Comparison of ENCODE assay signal across 9 cellular contexts in the genomic region with DNA sequence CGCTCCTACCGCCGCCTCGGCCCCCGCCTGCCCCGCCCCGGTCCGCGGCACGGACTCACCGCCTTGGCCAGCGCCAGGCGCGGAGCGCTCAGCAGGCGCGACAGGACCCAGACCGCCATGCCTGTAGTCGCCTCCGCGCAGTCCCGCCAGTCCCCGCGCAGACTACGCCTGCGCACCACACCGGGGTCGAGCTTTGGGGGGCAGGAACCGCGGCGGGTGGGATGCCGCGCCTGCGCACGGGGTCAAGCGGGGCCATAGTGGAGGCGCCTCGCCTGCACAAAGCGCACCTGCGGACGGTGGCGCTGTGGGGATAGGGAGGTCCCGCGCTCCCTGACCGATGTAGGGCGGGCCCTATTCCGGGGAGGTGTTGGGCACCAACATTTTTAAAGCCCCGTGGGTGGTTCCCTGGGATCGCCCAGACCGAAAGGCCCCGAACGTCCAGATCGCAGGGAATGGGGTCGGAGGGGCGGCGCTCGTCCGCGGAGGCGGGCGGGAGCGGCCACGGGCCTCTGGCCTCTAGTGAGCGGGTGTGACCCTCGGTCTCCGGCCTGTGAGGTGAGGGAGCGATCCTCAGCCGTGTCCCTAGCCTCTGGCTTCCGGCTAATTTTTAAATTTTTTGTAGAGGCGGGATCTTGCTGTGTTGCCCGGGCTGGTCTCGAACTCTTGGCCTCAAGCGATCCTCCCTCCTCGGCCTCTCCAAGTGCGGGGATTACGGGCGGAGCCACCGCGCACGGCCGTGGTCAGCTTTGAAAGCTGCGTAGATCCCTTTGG.
A peak's percentile ranks its signal among the peaks of the same experiment; 100 is the strongest.
DNase-seq lines count a peak whose midpoint lies in the region; ATAC-seq and TF ChIP-seq lines count a peak whose summit lies in the region.
"Had no signal": no experiment of that assay in that cellular context is flagged by ENCODE, and none has a peak within 500 bp of the region (broad histone marks: within the 10 kb centered on the region; RNA-seq: fewer than 3 reads in every experiment).

No MANE protein-coding gene starts in this region.

- H3K4me1 ChIP-seq in Karpas-422 (ENCODE audit: low read length), result peaks cover 12% of the 10 kb centered on the region

- H3K27ac Mint-ChIP-seq in activated B cell treated with CpG ODN at 0.5 μM for 24 hours, result peak overlapping the region; percentile 56

- no peaks in the 10 kb centered on the region for H3K27me3 ChIP-seq in Karpas-422 (ENCODE audit: low read length)

- DNase-seq in Daoy (ENCODE audit: low read depth) (peak; percentile 93), Karpas-422 (peak; percentile 98), activated B cell treated with CpG ODN at 0.5 μM for 24 hours (peak; percentile 81), cerebellum (ENCODE audit: low spot score) (peak; percentile 78), left colon (peak; percentile 79 to 90)
- peak; percentile 64 for DNase-seq in stimulated activated CD4-positive, alpha-beta T cell treated with anti-CD3 and anti-CD28 coated beads, Interleukin-1b, Interleukin-23, amount 100 ng/mL, for 48 hours
- DNase-seq in central memory CD4-positive, alpha-beta T cell, result no peak

- POLR2A ChIA-PET in activated B cell treated with CpG ODN at 0.5 μM for 24 hours (lab: Charles Lee), result interaction anchor here (0.6 to 1.9 kb wide), 14 partner anchors 40 to 972 kb away, joined by 3 to 9 read pairs (median 4); a partner anchor contains a TSS

- no peaks in the 10 kb centered on the region for H3K27me3 Mint-ChIP-seq in activated B cell treated with CpG ODN at 0.5 μM for 24 hours

- H3K27ac ChIP-seq in Karpas-422 (ENCODE audit: low read length), result peak overlapping the region; percentile 22; the same call in 1 of the 2 replicates
- H3K27ac ChIP-seq: neutrophil had no signal

- H3K4me1 Mint-ChIP-seq in activated B cell treated with CpG ODN at 0.5 μM for 24 hours, result peaks cover 19% of the 10 kb centered on the region

- no peak for TF ChIP-seq CTCF in activated B cell treated with CpG ODN at 0.5 μM for 24 hours (IDR thresholded peaks at IDR 0.05)

- H3K9me3 ChIP-seq in Karpas-422 (ENCODE audit: low read length), result no peaks in the 10 kb centered on the region
- H3K9me3 ChIP-seq: neutrophil had no signal

- peaks cover 20% of the 10 kb centered on the region for H3K36me3 Mint-ChIP-seq in activated B cell treated with CpG ODN at 0.5 μM for 24 hours (ENCODE audit: low read depth)

- intact Hi-C loops in activated B cell treated with CpG ODN at 0.5 μM for 24 hours (cut with micrococcal nuclease) (loop anchor here (1.0 to 10.0 kb wide), 7 partner anchors 47 to 1360 kb away; a partner anchor contains a TSS), left colon (cut with DNase I, micrococcal nuclease) (no loop called here)

- H4K20me1 ChIP-seq in Karpas-422 (ENCODE audit: insufficient read depth, low read depth, low read length), result no peaks in the 10 kb centered on the region

- peaks cover 28% of the 10 kb centered on the region for H3K79me2 ChIP-seq in Karpas-422 (ENCODE audit: low read length)

- CTCF ChIA-PET in activated B cell treated with CpG ODN at 0.5 μM for 24 hours (lab: Charles Lee), result interaction anchor here (0.6 to 1.9 kb wide), 4 partner anchors 58 to 250 kb away, joined by 3 to 9 read pairs (median 3); a partner anchor contains a TSS

- H3K4me3 ChIP-seq in Karpas-422 (ENCODE audit: low read length), result peak overlapping the region; percentile 99

- H3K9me2 ChIP-seq in Karpas-422 (replicated peaks; ENCODE audit: insufficient read depth, low read length), result no peaks in the 10 kb centered on the region

- H3K4me2 ChIP-seq in Karpas-422 (ENCODE audit: low read depth, low read length, poor library complexity, severe bottlenecking), result peak overlapping the region; percentile 96

- ATAC-seq in GM21576 (IDR thresholded peaks at IDR 0.05; ENCODE audit: unreplicated experiment) (peak; percentile 90), activated B cell treated with CpG ODN at 0.5 μM for 24 hours (ENCODE audit: low read depth) (peak; percentile 94), left colon (peak; percentile 97)

- H3K9me3 Mint-ChIP-seq in activated B cell treated with CpG ODN at 0.5 μM for 24 hours, result no peaks in the 10 kb centered on the region

- H3K4me3 Mint-ChIP-seq in activated B cell treated with CpG ODN at 0.5 μM for 24 hours, result peak overlapping the region; percentile 82

- peak overlapping the region; percentile 96 for H2AFZ ChIP-seq in Karpas-422 (ENCODE audit: low read length)

- H3K9ac ChIP-seq in Karpas-422 (ENCODE audit: low read length), result peak overlapping the region; percentile 98

- H3K36me3 ChIP-seq in Karpas-422 (ENCODE audit: insufficient read depth, low read length), result peaks cover 3% of the 10 kb centered on the region; the same call in 1 of the 2 replicates
- H3K36me3 ChIP-seq: neutrophil had no signal
